In the genomic region with DNA sequence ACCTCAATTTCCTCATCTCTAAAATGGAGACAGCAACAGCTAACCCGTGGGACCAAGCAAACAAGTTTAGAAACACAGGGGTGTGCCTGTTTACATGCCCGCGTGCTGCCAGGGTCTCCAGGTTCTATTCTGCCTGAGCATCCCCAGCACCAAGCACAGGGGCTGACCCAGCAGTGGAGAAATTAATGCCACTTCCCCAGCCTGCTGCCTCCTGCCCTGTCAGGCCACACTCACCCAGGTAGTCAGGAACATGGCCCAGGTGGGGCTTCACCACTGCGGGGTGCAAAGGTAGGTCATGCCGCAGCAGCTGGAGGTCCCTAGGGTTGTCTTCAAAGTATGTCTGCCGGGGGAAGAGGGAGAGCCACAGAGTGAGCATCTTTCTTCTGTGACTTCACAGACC, we compare ENCODE assay signal across 2 cellular contexts.
TF ChIP-seq lines count a peak whose summit lies in the region.

No MANE protein-coding gene starts in this region.

TF ChIP-seq in PFSK-1, 5 proteins besides CTCF, POLR2A, EP300 and RAD21:
- TF ChIP-seq SIN3A (IDR thresholded peaks at IDR 0.05; ENCODE audit: borderline replicate concordance, insufficient read depth, low read length) (no peak), FOXP2 (optimal IDR thresholded peaks at IDR 0.05; ENCODE audit: borderline replicate concordance, extremely low read depth, extremely low read length, insufficient read depth) (no peak), POLR2AphosphoS5 (IDR thresholded peaks at IDR 0.05; ENCODE audit: low read depth, low read length) (0 out of 2 replicates have a peak, but pooled peaks have one; percentile 14), TAF1 (IDR thresholded peaks at IDR 0.05; ENCODE audit: borderline replicate concordance, insufficient read depth, low read length) (no peak)

TF ChIP-seq in K562, 482 proteins besides CTCF, POLR2A, EP300 and RAD21:
- 0 out of 2 replicates have a peak, but pooled peaks have one; percentile 26 for TF ChIP-seq POLR2G (IDR thresholded peaks at IDR 0.05; ENCODE audit: low read depth, low read length)
- peak; percentile 39; the same call in 1 of the 2 replicates for TF ChIP-seq RBFOX2 (IDR thresholded peaks at IDR 0.05; ENCODE audit: low read depth, low read length)
- no peak for TF ChIP-seq FOXA3 (CRISPR knock-in tag; conservative IDR thresholded peaks at IDR 0.05 in 1 of 2, IDR thresholded peaks at IDR 0.05 in 1 of 2)
